In genomic region chr11:80048513-80048912, GRCh38 we compare ENCODE assay signal across 4 cellular contexts.
"Had no signal": no experiment of that assay in that cellular context is flagged by ENCODE, and none has a peak within 500 bp of the region (broad histone marks: within the 10 kb centered on the region; RNA-seq: fewer than 3 reads in every experiment).

No MANE protein-coding gene starts in this region.

- ATAC-seq: GM23338, HepG2 had no signal

- H3K4me3 ChIP-seq: GM23338 had no signal

- DNase-seq: H9, HCEC 1CT had no signal
